Comparison of ENCODE assay signal across 1 cellular context in the genomic region with DNA sequence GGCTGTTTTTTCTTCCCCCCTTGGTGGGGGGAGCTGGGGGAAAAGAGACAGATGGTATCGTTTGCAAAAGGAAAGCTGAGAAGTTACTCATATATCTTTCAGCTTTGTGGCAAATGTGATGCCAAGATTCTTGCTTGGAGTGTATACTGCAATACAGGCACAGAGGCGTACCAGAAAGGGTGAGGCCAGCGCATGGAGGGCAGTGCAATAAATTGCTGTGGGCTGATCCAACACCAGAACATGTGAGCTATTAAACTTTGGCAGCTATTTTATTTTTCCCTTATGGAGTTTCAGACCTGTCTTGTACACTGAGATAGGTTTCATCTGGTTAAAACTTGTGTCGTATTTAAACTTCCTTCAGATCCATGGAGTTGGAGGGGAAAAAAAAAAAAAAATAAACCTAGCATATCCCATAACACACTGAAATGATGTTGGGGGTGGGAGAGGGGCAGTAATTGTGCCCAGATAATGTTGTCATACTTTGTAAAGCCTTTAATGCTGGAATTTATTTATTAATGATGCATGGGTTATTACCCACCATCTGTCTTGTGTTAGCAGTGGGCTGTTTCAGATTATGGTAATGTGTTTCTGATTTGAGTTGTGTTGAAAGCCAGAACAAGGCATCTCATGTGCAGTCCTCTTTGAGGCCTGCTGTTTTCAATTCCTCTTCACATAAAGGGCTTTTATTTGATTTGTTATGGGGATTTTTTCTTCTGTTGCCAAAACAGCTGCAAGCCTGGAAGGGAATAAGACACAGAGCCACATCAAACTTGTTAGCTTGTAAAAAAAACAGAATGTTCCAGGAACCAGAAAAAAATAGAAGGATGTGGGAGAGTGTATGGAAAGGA.
TF ChIP-seq lines count a peak whose summit lies in the region.

No MANE protein-coding gene starts in this region.

TF ChIP-seq in SK-N-SH, 30 proteins besides CTCF, POLR2A, EP300 and RAD21 (continued from another document):
- TF ChIP-seq REST (IDR thresholded peaks at IDR 0.05; ENCODE audit: low read depth, low read length) (no peak), FOXJ3 (CRISPR knock-in tag; IDR thresholded peaks at IDR 0.05) (peak; percentile 93), FOXM1 (IDR thresholded peaks at IDR 0.05; ENCODE audit: low read depth) (no peak), TCF12 (IDR thresholded peaks at IDR 0.05) (peak; percentile 90), CHD2 (IDR thresholded peaks at IDR 0.05; ENCODE audit: low read length, partially characterized antibody) (peak; percentile 93), TEAD4 (IDR thresholded peaks at IDR 0.05; ENCODE audit: borderline replicate concordance, insufficient read depth) (peak; percentile 73; the same call in 1 of the 2 replicates), YY1 (IDR thresholded peaks at IDR 0.05; ENCODE audit: low read depth) (no peak), FOSL2 (IDR thresholded peaks at IDR 0.05; ENCODE audit: borderline replicate concordance, low read depth) (no peak), GATA2 (CRISPR knock-in tag; IDR thresholded peaks at IDR 0.05) (peak; percentile 68), IRF3 (IDR thresholded peaks at IDR 0.05; ENCODE audit: low read depth, low read length) (no peak), POLR2AphosphoS5 (IDR thresholded peaks at IDR 0.05; ENCODE audit: low read depth, low read length) (peak; percentile 85)
